ENCODE assay signal across 9 cellular contexts in genomic region chr18:46718501-46719341, GRCh38. TPM values are rescaled to one million over a fixed set of nuclear protein-coding genes. Genes with fewer than 3 reads are reported as not detected.
A peak's percentile ranks its signal among the peaks of the same experiment; 100 is the strongest.
DNase-seq lines count a peak whose midpoint lies in the region; ATAC-seq, FAIRE-seq and TF ChIP-seq lines count a peak whose summit lies in the region.
"Had no signal": no experiment of that assay in that cellular context is flagged by ENCODE, and none has a peak within 500 bp of the region (broad histone marks: within the 10 kb centered on the region; RNA-seq: fewer than 3 reads in every experiment).

No MANE protein-coding gene starts in this region.

- in situ Hi-C loops in gastrocnemius medialis (cut with MboI; ENCODE audit: low sequenced_read_pairs in 4 of 4): no loop called here

- POLR2A ChIA-PET in activated CD4-positive, alpha-beta memory T cell treated with anti-CD3 and anti-CD28 coated beads for 36 hours (lab: Charles Lee): no interaction called here

- peak; percentile 63 to 78 for ATAC-seq in gastrocnemius medialis

- no peaks in the 10 kb centered on the region for H3K9me3 ChIP-seq in gastrocnemius medialis

- TF ChIP-seq POLR2A in gastrocnemius medialis (IDR thresholded peaks at IDR 0.05): no peak

- TF ChIP-seq CTCF in fibroblast of the aortic adventitia (IDR thresholded peaks at IDR 0.05; ENCODE audit: insufficient read depth, low read length): no peak
- no peak for TF ChIP-seq CTCF in gastrocnemius medialis (IDR thresholded peaks at IDR 0.05 in 4 of 5, conservative IDR thresholded peaks at IDR 0.05 in 1 of 5)

- H3K27me3 Mint-ChIP-seq in T-helper 2 cell treated with Interferon-gamma antibody and Interleukin-4, amounts not matched to agents 5 μg/mL and 100 μg/mL, for 36 hours (ENCODE audit: low read depth): peaks cover 1% of the 10 kb centered on the region
- peaks cover 2% of the 10 kb centered on the region for H3K27me3 Mint-ChIP-seq in activated CD4-positive, alpha-beta memory T cell treated with anti-CD3 and anti-CD28 coated beads for 36 hours
- H3K27me3 Mint-ChIP-seq in activated T-cell treated with anti-CD3 and anti-CD28 coated beads, Interleukin-2, amount 50 U/mL, for 24 hours: peaks cover 15% of the 10 kb centered on the region

- H3K4me3 ChIP-seq in fibroblast of the aortic adventitia (ENCODE audit: low read depth, low read length): no peak overlapping the region
- H3K4me3 ChIP-seq in gastrocnemius medialis: peak overlapping the region in 1 of 4 donors; percentile 7

- CTCF ChIA-PET in activated CD4-positive, alpha-beta memory T cell treated with anti-CD3 and anti-CD28 coated beads for 36 hours (lab: Charles Lee): no interaction called here

- intact Hi-C loops in gastrocnemius medialis (cut with DNase I; ENCODE audit: low total_unique reads): no loop called here
- intact Hi-C loops in activated CD4-positive, alpha-beta memory T cell treated with anti-CD3 and anti-CD28 coated beads for 36 hours (cut with micrococcal nuclease): no loop called here

- no peaks in the 10 kb centered on the region for H3K9me3 Mint-ChIP-seq in T-helper 2 cell treated with Interferon-gamma antibody and Interleukin-4, amounts not matched to agents 5 μg/mL and 100 μg/mL, for 36 hours
- no peaks in the 10 kb centered on the region for H3K9me3 Mint-ChIP-seq in activated CD4-positive, alpha-beta memory T cell treated with anti-CD3 and anti-CD28 coated beads for 36 hours
- H3K9me3 Mint-ChIP-seq in activated T-cell treated with anti-CD3 and anti-CD28 coated beads, Interleukin-2, amount 50 U/mL, for 24 hours: no peaks in the 10 kb centered on the region

- H3K4me3 Mint-ChIP-seq in T-helper 2 cell treated with Interferon-gamma antibody and Interleukin-4, amounts not matched to agents 5 μg/mL and 100 μg/mL, for 36 hours: no peak overlapping the region
- no peak overlapping the region for H3K4me3 Mint-ChIP-seq in activated CD4-positive, alpha-beta memory T cell treated with anti-CD3 and anti-CD28 coated beads for 36 hours
- H3K4me3 Mint-ChIP-seq in activated T-cell treated with anti-CD3 and anti-CD28 coated beads, Interleukin-2, amount 50 U/mL, for 24 hours: no peak overlapping the region

- DNase-seq in H4 (ENCODE audit: low spot score) (peak; percentile 86), RCC 7860 (ENCODE audit: low spot score) (peak; percentile 86), fibroblast of the aortic adventitia (ENCODE audit: low read depth) (peak; percentile 74), gastrocnemius medialis (no peak)
- no peak for DNase-seq in T-helper 2 cell treated with Interferon-gamma antibody and Interleukin-4, amounts not matched to agents 5 μg/mL and 100 μg/mL, for 36 hours (ENCODE audit: low spot score)
- DNase-seq in activated CD4-positive, alpha-beta memory T cell treated with anti-CD3 and anti-CD28 coated beads for 36 hours: no peak
- DNase-seq in activated T-cell treated with anti-CD3 and anti-CD28 coated beads, Interleukin-2, amount 50 U/mL, for 24 hours: no peak
- DNase-seq: NCI-H446 treated with DMSO at 0.1 percent for 48 hours had no signal

- H3K36me3 ChIP-seq in gastrocnemius medialis: no peaks in the 10 kb centered on the region

- FAIRE-seq in RCC 7860 (lab: Jason Lieb, UNC): peak; percentile 92
- FAIRE-seq: G401.6 had no signal

- no peaks in the 10 kb centered on the region for H3K4me1 Mint-ChIP-seq in T-helper 2 cell treated with Interferon-gamma antibody and Interleukin-4, amounts not matched to agents 5 μg/mL and 100 μg/mL, for 36 hours (ENCODE audit: low read depth)
- no peaks in the 10 kb centered on the region for H3K4me1 Mint-ChIP-seq in activated CD4-positive, alpha-beta memory T cell treated with anti-CD3 and anti-CD28 coated beads for 36 hours (ENCODE audit: low read depth)
- no peaks in the 10 kb centered on the region for H3K4me1 Mint-ChIP-seq in activated T-cell treated with anti-CD3 and anti-CD28 coated beads, Interleukin-2, amount 50 U/mL, for 24 hours (ENCODE audit: low read depth)

- H3K27ac ChIP-seq in gastrocnemius medialis: peak overlapping the region in 2 of 4 donors; percentile 47 to 72

- no peak overlapping the region for H3K27ac Mint-ChIP-seq in T-helper 2 cell treated with Interferon-gamma antibody and Interleukin-4, amounts not matched to agents 5 μg/mL and 100 μg/mL, for 36 hours
- no peak overlapping the region for H3K27ac Mint-ChIP-seq in activated CD4-positive, alpha-beta memory T cell treated with anti-CD3 and anti-CD28 coated beads for 36 hours
- no peak overlapping the region for H3K27ac Mint-ChIP-seq in activated T-cell treated with anti-CD3 and anti-CD28 coated beads, Interleukin-2, amount 50 U/mL, for 24 hours

- peaks cover 5 to 18% of the 10 kb centered on the region in 2 donors for H3K4me1 ChIP-seq in gastrocnemius medialis

- no peaks in the 10 kb centered on the region for H3K36me3 Mint-ChIP-seq in T-helper 2 cell treated with Interferon-gamma antibody and Interleukin-4, amounts not matched to agents 5 μg/mL and 100 μg/mL, for 36 hours (ENCODE audit: low read depth)
- no peaks in the 10 kb centered on the region for H3K36me3 Mint-ChIP-seq in activated CD4-positive, alpha-beta memory T cell treated with anti-CD3 and anti-CD28 coated beads for 36 hours
- no peaks in the 10 kb centered on the region for H3K36me3 Mint-ChIP-seq in activated T-cell treated with anti-CD3 and anti-CD28 coated beads, Interleukin-2, amount 50 U/mL, for 24 hours (ENCODE audit: low read depth)

- no peaks in the 10 kb centered on the region for H3K27me3 ChIP-seq in gastrocnemius medialis

RNA-seq across cellular contexts. Expression of gene ST8SIA5, which starts 38.1 kb away (rescaled TPM):
- total RNA-seq in H4 (2014; rRNA removed; shearing (Covaris generic)): under 0.01 and 0.48 TPM in 2 replicates
- total RNA-seq in fibroblast of the aortic adventitia (ENCODE audit: low replicate concordance): 0.90 TPM in 1 of 2 replicates, not detected in the other
- total RNA-seq in gastrocnemius medialis: 1 to 10 TPM; 1.7 to 7.7 (median 3.6) TPM
- total RNA-seq in activated CD4-positive, alpha-beta memory T cell treated with anti-CD3 and anti-CD28 coated beads for 36 hours: not detected

Comparison
In these comparisons a context has a peak if more than half of its experiments do, and no peak if none do; other contexts are left out.
1. DNase-seq: peak in H4 (single experiment), RCC 7860 (single experiment) and fibroblast of the aortic adventitia (single experiment); none in gastrocnemius medialis (0 of 2), T-helper 2 cell treated with Interferon-gamma antibody and Interleukin-4, amounts not matched to agents 5 μg/mL and 100 μg/mL, for 36 hours (single experiment), activated CD4-positive, alpha-beta memory T cell treated with anti-CD3 and anti-CD28 coated beads for 36 hours (single experiment) and activated T-cell treated with anti-CD3 and anti-CD28 coated beads, Interleukin-2, amount 50 U/mL, for 24 hours (single experiment).